Comparison of ENCODE assay signal across 18 cellular contexts in the genomic region with DNA sequence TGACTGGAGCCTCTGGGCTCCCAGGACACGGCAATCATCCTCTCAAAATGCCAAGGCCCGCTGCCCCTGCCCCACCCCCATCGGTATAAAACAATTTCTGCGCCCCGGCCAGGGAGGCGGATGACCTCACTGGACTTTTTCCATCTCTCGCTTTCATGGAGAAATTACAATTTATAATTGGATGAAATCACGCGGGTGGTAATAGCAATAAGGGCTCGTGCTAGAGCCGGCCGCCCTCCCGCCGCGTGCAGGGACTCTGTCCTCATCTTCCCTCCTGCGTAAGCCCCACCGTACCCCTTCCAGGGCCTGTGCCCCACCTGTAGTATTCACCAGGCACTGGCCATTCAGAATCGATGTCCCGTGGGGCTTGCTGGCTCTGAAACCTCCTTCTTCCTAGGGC.
A peak's percentile ranks its signal among the peaks of the same experiment; 100 is the strongest.
DNase-seq lines count a peak whose midpoint lies in the region; ATAC-seq and TF ChIP-seq lines count a peak whose summit lies in the region.
"Had no signal": no experiment of that assay in that cellular context is flagged by ENCODE, and none has a peak within 500 bp of the region (broad histone marks: within the 10 kb centered on the region; RNA-seq: fewer than 3 reads in every experiment).

No MANE protein-coding gene starts in this region.

- peak overlapping the region; percentile 52 for H3K27ac ChIP-seq in SJCRH30
- H3K27ac ChIP-seq: A549, heart left ventricle had no signal

- H3K4me1 ChIP-seq in SJCRH30 = peaks cover 13% of the 10 kb centered on the region
- no peaks in the 10 kb centered on the region for H3K4me1 ChIP-seq in mucosa of descending colon (ENCODE audit: low read depth)
- H3K4me1 ChIP-seq: A549 had no signal

- H3K9me3 ChIP-seq in SJCRH30 (replicated peaks) = no peaks in the 10 kb centered on the region
- H3K9me3 ChIP-seq in mucosa of descending colon = no peaks in the 10 kb centered on the region
- H3K9me3 ChIP-seq: A549, heart left ventricle had no signal

- no peaks in the 10 kb centered on the region for H3K27me3 ChIP-seq in SJCRH30
- H3K27me3 ChIP-seq: heart left ventricle had no signal

- H3K36me3 ChIP-seq in SJCRH30 (no peaks in the 10 kb centered on the region), mucosa of descending colon (ENCODE audit: low read depth) (no peaks in the 10 kb centered on the region)
- H3K36me3 ChIP-seq: heart left ventricle had no signal

- in situ Hi-C loops in KBM-7 (cut with MboI; ENCODE audit: low pct_unique_long_range_greater_than_20kb, low sequenced_read_pairs) = no loop called here

- ATAC-seq in HG03025 (IDR thresholded peaks at IDR 0.05; ENCODE audit: low FRiP score, unreplicated experiment) (no peak), mucosa of descending colon (no peak), HG02763 (IDR thresholded peaks at IDR 0.05; ENCODE audit: unreplicated experiment) (no peak)
- ATAC-seq: A549; CD8-positive, alpha-beta T cell; esophagus mucosa; heart left ventricle had no signal

- TF ChIP-seq CTCF in AG10803 (conservative IDR thresholded peaks at IDR 0.05; ENCODE audit: low read length) (no peak), mucosa of descending colon (IDR thresholded peaks at IDR 0.05) (no peak)

- H3K4me3 ChIP-seq in AG10803 (ENCODE audit: low read length) = no peak overlapping the region; the same call in 1 of the 2 replicates
- H3K4me3 ChIP-seq in SJCRH30 = no peak overlapping the region
- H3K4me3 ChIP-seq in mucosa of descending colon = no peak overlapping the region
- H3K4me3 ChIP-seq: A549, heart left ventricle had no signal

- intact Hi-C loops in head of caudate nucleus (cut with DNase I) = no loop called here
- intact Hi-C loops in mucosa of descending colon (cut with DNase I, micrococcal nuclease) = no loop called here

- DNase-seq in AG10803 (ENCODE audit: low read depth) (peak; percentile 23), SJCRH30 (no peak), head of caudate nucleus (peak in 32 of 42 donors; percentile 38 to 93 (median 70)), nucleus accumbens (lab: John Stamatoyannopoulos, UW) (peak in 35 of 56 donors; percentile 28 to 76 (median 54)), mucosa of descending colon (no peak), KBM-7 (no peak)
- DNase-seq: activated CD4-positive, CD25-positive, alpha-beta regulatory T cell; activated naive CD8-positive, alpha-beta T cell treated with anti-CD3 and anti-CD28 coated beads, Interleukin-2, amount 10 ng/mL, durations not matched to agents 7 days and 5 days; CD8-positive, alpha-beta T cell; H7; heart left ventricle; NCI-H187; SHP77; T-helper 2 cell had no signal

Comparison
In these comparisons a context has a peak if more than half of its experiments do, and no peak if none do; other contexts are left out.
1. DNase-seq: peak in AG10803 (single experiment), head of caudate nucleus (32 of 42) and nucleus accumbens (35 of 56); none in SJCRH30 (0 of 2), mucosa of descending colon (0 of 3) and KBM-7 (single experiment).